Comparison of ENCODE assay signal across 8 cellular contexts in the genomic region with DNA sequence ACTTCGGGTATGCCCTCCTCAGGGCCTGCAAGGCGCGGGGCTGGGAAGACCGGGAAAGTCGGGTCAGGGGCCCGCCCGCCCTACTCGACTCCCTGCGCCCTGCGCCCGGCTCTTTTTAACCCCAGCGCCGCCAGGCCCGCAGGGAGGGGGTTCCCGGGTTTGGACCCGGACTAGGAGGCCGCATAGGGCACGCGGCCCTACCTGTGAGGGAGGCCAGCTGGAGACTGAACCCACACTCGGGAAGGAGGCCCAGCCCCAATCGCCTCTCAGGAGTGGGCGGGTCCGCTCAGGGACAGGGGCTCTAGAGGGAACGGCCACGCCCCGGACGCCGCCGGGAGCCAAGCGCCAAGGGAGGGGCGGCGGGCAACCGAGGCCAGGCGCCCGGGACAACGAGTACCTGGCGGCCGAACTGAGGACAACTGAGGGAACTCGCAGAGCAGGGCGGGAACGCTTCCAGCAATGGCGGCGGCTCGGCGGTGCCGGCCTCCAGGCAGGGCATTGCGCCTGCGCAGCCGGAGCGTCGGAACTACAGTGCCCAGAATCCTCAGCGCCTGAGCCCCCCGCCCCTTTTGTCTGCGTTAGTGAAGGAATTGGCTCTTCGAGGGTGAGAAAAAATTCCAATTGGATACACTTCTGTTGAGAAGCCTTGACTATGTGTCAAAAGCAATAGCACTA. TPM values are rescaled to one million over a fixed set of nuclear protein-coding genes. Genes with fewer than 3 reads are reported as not detected.
A peak's percentile ranks its signal among the peaks of the same experiment; 100 is the strongest.
DNase-seq lines count a peak whose midpoint lies in the region; ATAC-seq, FAIRE-seq and TF ChIP-seq lines count a peak whose summit lies in the region.

A gene (minus strand): TSS at position 484 of the 675 bp plus-strand sequence.

- H3K4me1 ChIP-seq in upper lobe of left lung, result peaks cover 10 to 12% (median 11%) of the 10 kb centered on the region in 4 donors

- H3K4me3 ChIP-seq in upper lobe of left lung, result peak within 1 kb of the TSS; percentile 53 to 73 (median 68)

- peak; percentile 98 for FAIRE-seq in GM12891 (lab: Jason Lieb, UNC)

- intact Hi-C loops in left cardiac atrium (cut with DNase I) (no loop called here), posterior cingulate gyrus (cut with DNase I) (loop anchor here (5.0 kb wide), 1 partner anchor 71 kb away; no protein-coding TSS in a partner anchor)

- H3K27me3 ChIP-seq in upper lobe of left lung, result no peaks in the 10 kb centered on the region

- peaks cover 0 to 8% (median 0%) of the 10 kb centered on the region in 4 donors for H3K36me3 ChIP-seq in upper lobe of left lung

- H3K9me3 ChIP-seq in upper lobe of left lung, result no peaks in the 10 kb centered on the region

- peak in 4 of 6 experiments; percentile 14 to 26 (median 20) for TF ChIP-seq CTCF in upper lobe of left lung (IDR thresholded peaks at IDR 0.05)

- DNase-seq in GM12891 (ENCODE audit: insufficient read length, low spot score), result peak; percentile 86
- peak; percentile 36 for DNase-seq in NCI-H1417 treated with DMSO at 0.1 percent for 48 hours (lab: John Stamatoyannopoulos, UW)
- DNase-seq in T-helper 1 cell, result peak; percentile 72 to 86 (median 83)
- DNase-seq in amniotic stem cell (lab: John Stamatoyannopoulos, UW), result peak; percentile 85
- peak; percentile 98 for DNase-seq in left cardiac atrium
- peak; percentile 84 to 98 (median 88) for DNase-seq in posterior cingulate gyrus
- DNase-seq in upper lobe of left lung, result peak; percentile 96 to 97

- peak in 1 of 4 donors; percentile 78 for TF ChIP-seq EP300 in upper lobe of left lung (IDR thresholded peaks at IDR 0.05)

- peak; percentile 88 for ATAC-seq in HG02763 (IDR thresholded peaks at IDR 0.05; ENCODE audit: unreplicated experiment)
- ATAC-seq in left cardiac atrium, result peak; percentile 97 to 98
- ATAC-seq in upper lobe of left lung (ENCODE audit: low FRiP score in 2 of 2), result peak; percentile 97 to 99

- peak within 1 kb of the TSS; percentile 87 to 95 (median 93) for H3K27ac ChIP-seq in upper lobe of left lung

- WGBS in upper lobe of left lung, 2 donors, result 0% methylated on average over 4 to 39 of the region's 55 CpGs

- TF ChIP-seq POLR2A in GM12891 (IDR thresholded peaks at IDR 0.05; ENCODE audit: low read depth, low read length) (peak; percentile 48; the same call in 1 of the 2 replicates), upper lobe of left lung (IDR thresholded peaks at IDR 0.05) (peak in 3 of 4 donors; percentile 59 to 88 (median 61))

TF ChIP-seq in GM12891, 5 proteins besides CTCF, POLR2A, EP300 and RAD21:
- no peak for TF ChIP-seq SPI1 (IDR thresholded peaks at IDR 0.05; ENCODE audit: low read depth, low read length)
- TF ChIP-seq POLR2AphosphoS5 (IDR thresholded peaks at IDR 0.05; ENCODE audit: low read depth, low read length), result 0 out of 2 replicates have a peak, but pooled peaks have one; percentile 57
- 0 out of 2 replicates have a peak, but pooled peaks have one; percentile 41 for TF ChIP-seq TAF1 (IDR thresholded peaks at IDR 0.05; ENCODE audit: low read depth, low read length)

RNA-seq across cellular contexts. Expression of the gene that starts here (rescaled TPM):
- polyA plus RNA-seq in GM12891 (2012; ENCODE audit: low read depth, missing spikeins), result 0.76 TPM
- 1 to 10 TPM; 1.3 to 2.7 TPM for total RNA-seq in left cardiac atrium
- total RNA-seq in upper lobe of left lung, result 1 to 10 TPM; 1.4 to 6.0 (median 3.7) TPM

Comparison
In these comparisons a context has a peak if more than half of its experiments do, and no peak if none do; other contexts are left out.
1. Peak in every context shown above with its lines: DNase-seq, ATAC-seq, H3K4me3 ChIP-seq and H3K27ac ChIP-seq.
2. DNase-seq: peak in every context shown above with its lines; median percentile 98 in left cardiac atrium; 96 in upper lobe of left lung; 88 in posterior cingulate gyrus; 86 in GM12891; 85 in amniotic stem cell; 83 in T-helper 1 cell; 36 in NCI-H1417 treated with DMSO at 0.1 percent for 48 hours.